ENCODE assay signal across 13 cellular contexts in the genomic region with DNA sequence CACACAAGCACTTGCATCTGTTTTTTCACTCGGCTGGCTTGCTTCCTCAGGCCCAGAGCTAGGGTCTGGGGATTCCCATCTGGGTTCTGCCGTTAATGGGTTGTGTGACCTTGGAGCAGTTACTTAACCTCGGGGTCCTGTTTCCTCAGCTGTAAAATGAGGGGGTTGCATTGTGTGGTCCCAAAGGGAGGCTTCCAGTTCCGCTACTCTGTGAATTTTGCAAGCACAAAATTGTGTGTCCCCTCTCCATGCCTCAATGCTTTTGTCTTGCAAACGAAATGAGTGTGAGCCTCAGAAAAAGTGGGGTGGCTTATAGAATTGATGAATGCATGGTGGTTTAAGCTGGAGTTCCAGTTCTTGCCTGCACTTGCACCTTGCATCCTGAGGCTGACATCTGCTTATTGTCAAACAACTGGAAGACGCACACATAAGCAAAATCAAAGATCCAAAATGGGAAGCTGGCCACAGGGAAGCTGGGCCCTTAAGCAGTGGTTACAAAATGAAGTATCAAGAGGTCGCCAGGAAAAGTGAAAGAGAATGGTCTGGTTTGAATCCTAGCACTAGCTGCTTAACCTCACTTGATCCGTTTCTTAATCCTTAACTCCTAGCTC.
DNase-seq lines count a peak whose midpoint lies in the region; ATAC-seq, FAIRE-seq and TF ChIP-seq lines count a peak whose summit lies in the region.
"Had no signal": no experiment of that assay in that cellular context is flagged by ENCODE, and none has a peak within 500 bp of the region (broad histone marks: within the 10 kb centered on the region; RNA-seq: fewer than 3 reads in every experiment).

No MANE protein-coding gene starts in this region.

- peaks cover 3% of the 10 kb centered on the region for H3K9me3 Mint-ChIP-seq in stimulated activated effector memory CD8-positive, alpha-beta T cell treated with anti-CD3 and anti-CD28 coated beads, Interleukin-12 subunit alpha, Interleukin-12 subunit beta, amount 100 ng/mL, for 72 hours
- H3K9me3 Mint-ChIP-seq: CD4-positive, alpha-beta T cell had no signal

- no peaks in the 10 kb centered on the region for H3K36me3 ChIP-seq in liver (ENCODE audit: control insufficient read depth in 4 of 4, insufficient read depth in 3 of 4, low read depth in 1 of 4, low read length in 3 of 4)
- H3K36me3 ChIP-seq in HepG2 (replicated peaks in 1 of 2; ENCODE audit: control insufficient read depth in 1 of 2, insufficient read depth in 2 of 2, low read length in 2 of 2) = no peaks in the 10 kb centered on the region
- no peaks in the 10 kb centered on the region for H3K36me3 ChIP-seq in H1 (ENCODE audit: control insufficient read depth in 2 of 4, insufficient read depth in 4 of 4, low read length in 3 of 4)

- H2BK20ac ChIP-seq in H1 (ENCODE audit: low read length) = no peak overlapping the region

- ATAC-seq in HepG2 (no peak), GM18498 (IDR thresholded peaks at IDR 0.05; ENCODE audit: unreplicated experiment) (no peak)
- no peak for ATAC-seq in stimulated activated effector memory CD8-positive, alpha-beta T cell treated with anti-CD3 and anti-CD28 coated beads, Interleukin-12 subunit alpha, Interleukin-12 subunit beta, amount 100 ng/mL, for 72 hours
- ATAC-seq: HCT116, K562 had no signal

- no peaks in the 10 kb centered on the region for H3K79me1 ChIP-seq in H1 (ENCODE audit: low read depth, low read length)

- H3K9ac ChIP-seq in liver (ENCODE audit: low read depth in 1 of 2, low read length in 2 of 2) = no peak overlapping the region
- H3K9ac ChIP-seq in HepG2 (ENCODE audit: insufficient read depth, low read depth, low read length) = no peak overlapping the region
- H3K9ac ChIP-seq in H1 (replicated peaks in 1 of 4; ENCODE audit: extremely low read depth in 1 of 4, low read depth in 3 of 4, low read length in 3 of 4) = no peak overlapping the region

- H3K27ac ChIP-seq in liver (ENCODE audit: low read depth in 1 of 2, low read length in 2 of 2) = no peak overlapping the region
- H3K27ac ChIP-seq in HepG2 (ENCODE audit: extremely low read length, insufficient read depth, low read length) = no peak overlapping the region
- no peak overlapping the region for H3K27ac ChIP-seq in H1 (ENCODE audit: low read depth, low read length)

- TF ChIP-seq RAD21 in liver (IDR thresholded peaks at IDR 0.05) (no peak), HepG2 (CRISPR knock-in tag; IDR thresholded peaks at IDR 0.05) (no peak), H1 (IDR thresholded peaks at IDR 0.05 in 1 of 2, conservative IDR thresholded peaks at IDR 0.05 in 1 of 2; ENCODE audit: low read depth in 2 of 2, low read length in 2 of 2) (no peak)

- H4K20me1 ChIP-seq in HepG2 (ENCODE audit: insufficient read depth, low read length) (no peaks in the 10 kb centered on the region), H1 (replicated peaks in 1 of 2; ENCODE audit: control insufficient read depth in 1 of 2, insufficient read depth in 2 of 2, low read length in 2 of 2) (no peaks in the 10 kb centered on the region)

- no peak overlapping the region for H2BK15ac ChIP-seq in H1 (ENCODE audit: low read length)

- H3K4me2 ChIP-seq in HepG2 (ENCODE audit: low read depth, low read length) (no peak overlapping the region), H1 (ENCODE audit: insufficient read depth in 1 of 2, low read depth in 2 of 2, low read length in 2 of 2) (no peak overlapping the region)

- no peak for FAIRE-seq in HepG2 (lab: Jason Lieb, UNC)
- FAIRE-seq in H1 (lab: Jason Lieb, UNC) = no peak
- FAIRE-seq: GM12891, H54, K562 had no signal

- no peak overlapping the region for H4K8ac ChIP-seq in H1 (ENCODE audit: extremely low read depth, insufficient read depth, low read length)

- no peak for TF ChIP-seq EP300 in HepG2 (IDR thresholded peaks at IDR 0.05; ENCODE audit: low read depth in 2 of 2, low read length in 2 of 2)
- no peak for TF ChIP-seq EP300 in HepG2 (CRISPR knock-in tag; IDR thresholded peaks at IDR 0.05; ENCODE audit: borderline replicate concordance)
- no peak for TF ChIP-seq EP300 in H1 (IDR thresholded peaks at IDR 0.05; ENCODE audit: borderline replicate concordance in 1 of 2, low read depth in 2 of 2, low read length in 2 of 2)

- no peak overlapping the region for H2BK5ac ChIP-seq in H1 (ENCODE audit: low read depth, low read length)

- no peak overlapping the region for H3K56ac ChIP-seq in H1 (replicated peaks; ENCODE audit: insufficient read length, low read depth, low read length)

- H3K9me3 ChIP-seq in liver (ENCODE audit: control insufficient read depth in 4 of 4, low read length in 3 of 4) (peaks cover 0 to 3% (median 0%) of the 10 kb centered on the region in 4 donors), HepG2 (ENCODE audit: low read length) (peaks cover 34% of the 10 kb centered on the region), H1 (ENCODE audit: insufficient read depth in 2 of 2, low read depth in 1 of 2, low read length in 1 of 2) (no peaks in the 10 kb centered on the region)

- CTCF ChIA-PET in HepG2 (lab: Yijun Ruan, JAX; ENCODE audit: low intra/inter-chr PET ratio, low total read pairs) (no interaction called here), H1 (lab: Charles Lee; ENCODE audit: partially characterized antibody) (interaction anchor here (1.3 to 2.9 kb wide), 4 partner anchors 11 to 183 kb away, joined by 3 to 10 read pairs (median 4); no protein-coding TSS in a partner anchor)

- no peak overlapping the region for H2AK5ac ChIP-seq in H1 (ENCODE audit: low read depth, low read length)

- no peaks in the 10 kb centered on the region for H3K23me2 ChIP-seq in H1 (ENCODE audit: low read depth, low read length)

- no peak overlapping the region for H3K4me3 Mint-ChIP-seq in stimulated activated effector memory CD8-positive, alpha-beta T cell treated with anti-CD3 and anti-CD28 coated beads, Interleukin-12 subunit alpha, Interleukin-12 subunit beta, amount 100 ng/mL, for 72 hours
- H3K4me3 Mint-ChIP-seq: CD4-positive, alpha-beta T cell had no signal

- no peaks in the 10 kb centered on the region for H3K36me3 Mint-ChIP-seq in stimulated activated effector memory CD8-positive, alpha-beta T cell treated with anti-CD3 and anti-CD28 coated beads, Interleukin-12 subunit alpha, Interleukin-12 subunit beta, amount 100 ng/mL, for 72 hours

- H4K5ac ChIP-seq in H1 (ENCODE audit: insufficient read length, low read depth, low read length) = no peak overlapping the region

- BruUV-seq in HepG2 (replicated peaks; lab: Mats Ljungman, UMichigan) = no TSS peak

- 68% methylated on average over 8 of the region's 8 CpGs for WGBS in liver
- WGBS in HepG2 (ENCODE audit: low lambda C conversion rate) = 4% methylated on average over 8 of the region's 8 CpGs
- WGBS in H1 (ENCODE audit: extremely low coverage in 1 of 2, insufficient coverage in 1 of 2, insufficient read length in 1 of 2, insufficient replicate concordance in 2 of 2, low coverage in 1 of 2, low lambda C conversion rate in 2 of 2, missing lambda C conversion rate in 1 of 2), 2 experiments = 95% methylated on average over 8 of the region's 8 CpGs; no CpG with 5 or more reads in 1 of the 2 experiments

- no peak overlapping the region for H3K14ac ChIP-seq in H1 (ENCODE audit: insufficient read length)

- H3K18ac ChIP-seq in H1 (ENCODE audit: extremely low read depth, low read length) = no peak overlapping the region

- in situ Hi-C loops in HepG2 (cut with HindIII; ENCODE audit: extremely low pct_ligation_motif_present, low pct_unique_long_range_greater_than_20kb) = no loop called here

- H3K4me1 ChIP-seq in liver (ENCODE audit: control insufficient read depth in 4 of 4, insufficient read depth in 4 of 4, low read length in 3 of 4) = no peaks in the 10 kb centered on the region
- no peaks in the 10 kb centered on the region for H3K4me1 ChIP-seq in HepG2 (ENCODE audit: insufficient read depth, low read length)
- H3K4me1 ChIP-seq in H1 (replicated peaks in 1 of 4; ENCODE audit: control insufficient read depth in 3 of 4, insufficient read depth in 4 of 4, low read length in 3 of 4) = peaks cover 0 to 9% (median 1%) of the 10 kb centered on the region in 4 experiments; a peak in 4 of 7 replicates

- intact Hi-C loops in HepG2 (cut with micrococcal nuclease; ENCODE audit: unreplicated experiment) = no loop called here

- H3K79me2 ChIP-seq in HepG2 (ENCODE audit: insufficient read depth, low read length) (no peaks in the 10 kb centered on the region), H1 (ENCODE audit: control insufficient read depth in 1 of 2, insufficient read depth in 2 of 2, low read length in 2 of 2) (no peaks in the 10 kb centered on the region)

- H2AFZ ChIP-seq in HepG2 (ENCODE audit: low read length) (no peak overlapping the region), H1 (ENCODE audit: low read length) (peak overlapping the region; percentile 35; the same call in 1 of the 2 replicates)

- no peak for DNase-seq in HepG2 (ENCODE audit: low spot score)
- peak; percentile 22 for DNase-seq in GM12865 (ENCODE audit: low read depth)
- no peak for DNase-seq in H1 (ENCODE audit: low read depth in 1 of 2, low spot score in 2 of 2)
- no peak for DNase-seq in stimulated activated effector memory CD8-positive, alpha-beta T cell treated with anti-CD3 and anti-CD28 coated beads, Interleukin-12 subunit alpha, Interleukin-12 subunit beta, amount 100 ng/mL, for 72 hours (ENCODE audit: low spot score in 2 of 2)
- DNase-seq: Calu3; CD4-positive, alpha-beta T cell; DMS 273 treated with DMSO at 0.1 percent for 48 hours had no signal

- H3K27ac Mint-ChIP-seq in stimulated activated effector memory CD8-positive, alpha-beta T cell treated with anti-CD3 and anti-CD28 coated beads, Interleukin-12 subunit alpha, Interleukin-12 subunit beta, amount 100 ng/mL, for 72 hours = no peak overlapping the region
- H3K27ac Mint-ChIP-seq: CD4-positive, alpha-beta T cell had no signal

- no peaks in the 10 kb centered on the region for H3K4me1 Mint-ChIP-seq in stimulated activated effector memory CD8-positive, alpha-beta T cell treated with anti-CD3 and anti-CD28 coated beads, Interleukin-12 subunit alpha, Interleukin-12 subunit beta, amount 100 ng/mL, for 72 hours

- TF ChIP-seq CTCF in liver (IDR thresholded peaks at IDR 0.05; ENCODE audit: low read depth, low read length, missing input control) (no peak), HepG2 (CRISPR knock-in tag; IDR thresholded peaks at IDR 0.05) (no peak), GM12865 (IDR thresholded peaks at IDR 0.05; ENCODE audit: insufficient read depth, low read depth, low read length, missing control alignments) (no peak), H1 (IDR thresholded peaks at IDR 0.05; ENCODE audit: control extremely low read depth in 1 of 3, insufficient read depth in 1 of 3, low read depth in 1 of 3, low read length in 3 of 3) (no peak)

- POLR2A ChIA-PET in HepG2 (lab: Yijun Ruan, JAX) (no interaction called here), H1 (lab: Charles Lee; ENCODE audit: partially characterized antibody) (no interaction called here)

- peaks cover 0 to 4% (median 1%) of the 10 kb centered on the region in 4 donors for H3K27me3 ChIP-seq in liver (ENCODE audit: control insufficient read depth in 4 of 4, insufficient read depth in 4 of 4, low read length in 3 of 4)
- H3K27me3 ChIP-seq in HepG2 (ENCODE audit: control insufficient read depth in 1 of 2, insufficient read depth in 2 of 2, low read length in 2 of 2) = no peaks in the 10 kb centered on the region
- no peaks in the 10 kb centered on the region for H3K27me3 ChIP-seq in H1 (replicated peaks in 1 of 4; ENCODE audit: control insufficient read depth in 3 of 4, extremely low read depth in 1 of 4, insufficient read depth in 3 of 4, low read length in 3 of 4)

- H3K23ac ChIP-seq in H1 (ENCODE audit: insufficient read length) = no peak overlapping the region

- H4K91ac ChIP-seq in H1 (replicated peaks; ENCODE audit: insufficient read length, low read length) = no peak overlapping the region

- no peak overlapping the region for H3K4ac ChIP-seq in H1 (replicated peaks; ENCODE audit: insufficient read length, low read depth, low read length)

- no peak overlapping the region for H2BK120ac ChIP-seq in H1 (replicated peaks; ENCODE audit: low read depth, low read length)

- H3K4me3 ChIP-seq in liver (ENCODE audit: low read depth in 1 of 3, low read length in 3 of 3) = no peak overlapping the region
- no peak overlapping the region for H3K4me3 ChIP-seq in HepG2 (replicated peaks in 1 of 3; ENCODE audit: insufficient read depth in 1 of 3, low read depth in 2 of 3, low read length in 3 of 3)
- H3K4me3 ChIP-seq in GM12865 (ENCODE audit: low read depth, low read length) = no peak overlapping the region
- no peak overlapping the region for H3K4me3 ChIP-seq in H1 (ENCODE audit: extremely low read depth in 1 of 4, insufficient read depth in 2 of 4, low read depth in 3 of 4, low read length in 4 of 4)
- H3K4me3 ChIP-seq: K562 had no signal

- no peak overlapping the region; the same call in 1 of the 2 replicates for H2BK12ac ChIP-seq in H1 (ENCODE audit: low read depth, low read length)

- TF ChIP-seq POLR2A in HepG2 (IDR thresholded peaks at IDR 0.05; ENCODE audit: insufficient read depth in 1 of 2, low read depth in 2 of 2, low read length in 2 of 2) (no peak), H1 (IDR thresholded peaks at IDR 0.05; ENCODE audit: control extremely low read depth in 1 of 2, low read depth in 2 of 2, low read length in 2 of 2) (no peak)
